In the genomic region with DNA sequence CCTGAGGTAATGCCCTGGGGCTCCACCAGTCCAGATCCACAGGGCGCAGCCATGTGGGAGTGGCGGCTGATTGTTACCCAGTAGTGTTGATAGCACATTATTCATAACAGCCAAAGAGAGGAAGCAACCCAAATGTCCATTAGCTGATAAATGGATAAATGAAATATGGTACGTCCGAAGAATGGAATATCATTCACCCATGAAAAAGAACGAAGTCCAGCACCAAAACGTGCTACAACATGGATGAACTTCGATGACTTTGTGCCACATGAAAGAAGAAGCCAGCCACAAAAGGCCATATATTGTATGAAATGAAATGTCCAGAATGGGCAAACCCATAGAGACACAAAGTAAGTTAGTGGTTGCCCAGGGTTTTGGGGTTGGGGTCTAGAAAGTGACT, we compare ENCODE assay signal across 14 cellular contexts. TPM values are rescaled to one million over a fixed set of nuclear protein-coding genes. Genes with fewer than 3 reads are reported as not detected.
DNase-seq lines count a peak whose midpoint lies in the region; ATAC-seq and TF ChIP-seq lines count a peak whose summit lies in the region.
"Had no signal": no experiment of that assay in that cellular context is flagged by ENCODE, and none has a peak within 500 bp of the region (broad histone marks: within the 10 kb centered on the region; RNA-seq: fewer than 3 reads in every experiment).

No MANE protein-coding gene starts in this region.

- intact Hi-C loops in left ventricle myocardium superior (cut with micrococcal nuclease) (loop anchor here (10.0 kb wide), 2 partner anchors 66 to 136 kb away; no protein-coding TSS in a partner anchor), ascending aorta (cut with DNase I) (loop anchor here (10.0 kb wide), 3 partner anchors 204 to 486 kb away; partner anchors contain the start of genes RPL4 and ZWILCH), tibial artery (cut with DNase I; ENCODE audit: low total_unique reads) (loop anchor here (5.0 kb wide), 1 partner anchor 64 kb away; no protein-coding TSS in a partner anchor)

- H3K4me1 ChIP-seq in cardiac muscle cell (ENCODE audit: low read depth) (peaks cover 43% of the 10 kb centered on the region), ascending aorta (peaks cover 7 to 22% of the 10 kb centered on the region in 2 donors), tibial artery (peaks cover 0 to 87% (median 50%) of the 10 kb centered on the region in 4 donors)

- ATAC-seq in left ventricle myocardium superior = no peak
- no peak for ATAC-seq in GM19035 (IDR thresholded peaks at IDR 0.05; ENCODE audit: unreplicated experiment)
- no peak for ATAC-seq in GM18520 (IDR thresholded peaks at IDR 0.05; ENCODE audit: unreplicated experiment)
- ATAC-seq in HG03457 (IDR thresholded peaks at IDR 0.05; ENCODE audit: unreplicated experiment) = no peak

- peaks cover 71% of the 10 kb centered on the region for H3K4me1 Mint-ChIP-seq in mesothelial cell of epicardium

- H3K36me3 Mint-ChIP-seq in mesothelial cell of epicardium = peaks cover 34% of the 10 kb centered on the region

- H3K27me3 ChIP-seq in cardiac muscle cell (no peaks in the 10 kb centered on the region), ascending aorta (no peaks in the 10 kb centered on the region), tibial artery (no peaks in the 10 kb centered on the region)

- no peaks in the 10 kb centered on the region for H3K9me3 Mint-ChIP-seq in mesothelial cell of epicardium

- DNase-seq in cardiac muscle cell (ENCODE audit: low read depth in 1 of 2, low spot score in 1 of 2) (no peak), left ventricle myocardium superior (no peak), ascending aorta (ENCODE audit: low spot score in 2 of 2) (no peak), mesothelial cell of epicardium (ENCODE audit: low spot score in 2 of 2, unreplicated experiment in 2 of 2) (no peak), tibial artery (no peak)
- DNase-seq: 8988T, Kasumi-1, NCI-H1930, NCI-H510A, RPMI8226 had no signal

- peak overlapping the region; percentile 94 for H3K4me3 Mint-ChIP-seq in mesothelial cell of epicardium

- H3K4me3 ChIP-seq in cardiac muscle cell = no peak overlapping the region
- H3K4me3 ChIP-seq in ascending aorta = peak overlapping the region in 1 of 2 donors; percentile 88
- peak overlapping the region in 1 of 2 donors; percentile 84 for H3K4me3 ChIP-seq in tibial artery
- H3K4me3 ChIP-seq: BLaER1 treated with 17β-estradiol and CSF1 and Interleukin-3, amounts not matched to agents 10 nM and 100 nM had no signal

- H3K9me3 ChIP-seq in cardiac muscle cell (ENCODE audit: low read depth) (no peaks in the 10 kb centered on the region), ascending aorta (no peaks in the 10 kb centered on the region), tibial artery (no peaks in the 10 kb centered on the region)
- H3K9me3 ChIP-seq: BLaER1 treated with 17β-estradiol and CSF1 and Interleukin-3, amounts not matched to agents 10 nM and 100 nM had no signal

- H3K36me3 ChIP-seq in cardiac muscle cell (peaks cover 51% of the 10 kb centered on the region), ascending aorta (peaks cover 0 to 10% of the 10 kb centered on the region in 2 donors), tibial artery (peaks cover 0 to 10% (median 0%) of the 10 kb centered on the region in 3 donors)

- H3K27ac Mint-ChIP-seq in mesothelial cell of epicardium = peak overlapping the region; percentile 91

- no peaks in the 10 kb centered on the region for H3K27me3 Mint-ChIP-seq in mesothelial cell of epicardium (ENCODE audit: low read depth)

- TF ChIP-seq CTCF in cardiac muscle cell (IDR thresholded peaks at IDR 0.05; ENCODE audit: low read depth, low read length) = no peak
- TF ChIP-seq CTCF in ascending aorta (IDR thresholded peaks at IDR 0.05) = no peak
- TF ChIP-seq CTCF in mesothelial cell of epicardium (IDR thresholded peaks at IDR 0.05; ENCODE audit: unreplicated experiment) = no peak
- TF ChIP-seq CTCF in tibial artery (IDR thresholded peaks at IDR 0.05) = no peak

- H3K27ac ChIP-seq in cardiac muscle cell (peak overlapping the region; percentile 97), ascending aorta (peak overlapping the region; percentile 84 to 87), tibial artery (peak overlapping the region; percentile 86 to 90)
- H3K27ac ChIP-seq: BLaER1 treated with 17β-estradiol and CSF1 and Interleukin-3, amounts not matched to agents 10 nM and 100 nM had no signal

RNA-seq across cellular contexts. Expression of gene SMAD6, which starts 6.4 kb away (rescaled TPM):
- total RNA-seq in cardiac muscle cell (232 and 274 TPM in 2 replicates), left ventricle myocardium superior (14.9 TPM), ascending aorta (140 TPM), mesothelial cell of epicardium (164 to 176 TPM (median 176 TPM) in 3 replicates)
- polyA plus RNA-seq in cardiac muscle cell = 106 and 155 TPM in 2 replicates
